Comparison of ENCODE assay signal across 1 cellular context in genomic region chr14:22819191-22819988, GRCh38.
TF ChIP-seq lines count a peak whose summit lies in the region.

No MANE protein-coding gene starts in this region.

TF ChIP-seq in IMR-90, 13 proteins besides CTCF, POLR2A, EP300 and RAD21 (continued from another document):
- TF ChIP-seq RFX5 (IDR thresholded peaks at IDR 0.05; ENCODE audit: low read depth, low read length) (no peak), RCOR1 (IDR thresholded peaks at IDR 0.05; ENCODE audit: insufficient replicate concordance, low read length) (no peak), MXI1 (IDR thresholded peaks at IDR 0.05; ENCODE audit: borderline replicate concordance, low read depth, low read length) (0 out of 2 replicates have a peak, but pooled peaks have one; percentile 8)
